1 cellular context compared by ENCODE assay signal in genomic region chr13:60757481-60757880, GRCh38.
TF ChIP-seq lines count a peak whose summit lies in the region.

No MANE protein-coding gene starts in this region.

TF ChIP-seq in GM23338, 12 proteins besides CTCF, POLR2A, EP300 and RAD21 (continued from another document):
- TF ChIP-seq ZNF462 (CRISPR knock-in tag; IDR thresholded peaks at IDR 0.05) = no peak
- no peak for TF ChIP-seq JUNB (IDR thresholded peaks at IDR 0.05; ENCODE audit: unreplicated experiment)
- TF ChIP-seq ETS1 (IDR thresholded peaks at IDR 0.05) = no peak
- no peak for TF ChIP-seq POLR2AphosphoS5 (IDR thresholded peaks at IDR 0.05; ENCODE audit: low read depth)
